In genomic region chr12:68321140-68321539, GRCh38 we compare ENCODE assay signal across 18 cellular contexts.
"Had no signal": no experiment of that assay in that cellular context is flagged by ENCODE, and none has a peak within 500 bp of the region (broad histone marks: within the 10 kb centered on the region; RNA-seq: fewer than 3 reads in every experiment).

No MANE protein-coding gene starts in this region.

- H3K27me3 Mint-ChIP-seq: activated CD4-positive, alpha-beta T cell treated with anti-CD3 and anti-CD28 coated beads for 36 hours; activated naive CD8-positive, alpha-beta T cell treated with anti-CD3 and anti-CD28 coated beads for 36 hours had no signal

- H3K4me1 ChIP-seq: adrenal gland, ascending aorta, foreskin keratinocyte had no signal

- H3K4me3 ChIP-seq: adrenal gland, ascending aorta, tibial nerve had no signal

- H3K27ac Mint-ChIP-seq: activated CD4-positive, alpha-beta T cell treated with anti-CD3 and anti-CD28 coated beads for 36 hours; activated naive CD4-positive, alpha-beta T cell treated with anti-CD3 and anti-CD28 coated beads for 36 hours; activated naive CD8-positive, alpha-beta T cell treated with anti-CD3 and anti-CD28 coated beads for 36 hours had no signal

- H3K4me1 Mint-ChIP-seq: activated CD4-positive, alpha-beta T cell treated with anti-CD3 and anti-CD28 coated beads for 36 hours had no signal

- H3K36me3 ChIP-seq: adrenal gland, brain microvascular endothelial cell had no signal

- H3K9me3 Mint-ChIP-seq: activated naive CD4-positive, alpha-beta T cell treated with anti-CD3 and anti-CD28 coated beads for 36 hours; activated naive CD8-positive, alpha-beta T cell treated with anti-CD3 and anti-CD28 coated beads for 36 hours had no signal

- ATAC-seq: activated CD4-positive, alpha-beta T cell treated with anti-CD3 and anti-CD28 coated beads for 36 hours; foreskin keratinocyte had no signal

- DNase-seq: activated CD4-positive, alpha-beta T cell treated with anti-CD3 and anti-CD28 coated beads for 36 hours; activated CD4-positive, alpha-beta T cell treated with anti-CD3 and anti-CD28 coated beads, Interleukin-2, amount 50 U/mL, for 4 hours; activated CD4-positive, CD25-positive, alpha-beta regulatory T cell; activated CD8-positive, alpha-beta memory T cell treated with anti-CD3 and anti-CD28 coated beads for 24 hours; activated effector memory CD4-positive, alpha-beta T cell treated with anti-CD3 and anti-CD28 coated beads, Interleukin-2, amount 50 U/mL, for 16 hours; activated naive CD4-positive, alpha-beta T cell treated with anti-CD3 and anti-CD28 coated beads for 36 hours; activated naive CD8-positive, alpha-beta T cell treated with anti-CD3 and anti-CD28 coated beads for 36 hours; adrenal gland; brain microvascular endothelial cell; foreskin keratinocyte; glutamatergic neuron; mammary epithelial cell; nucleus accumbens; stimulated activated CD4-positive, alpha-beta T cell treated with anti-CD3 and anti-CD28 coated beads, Interleukin-15, amount 100 ng/mL, for 24 hours; stimulated activated CD4-positive, alpha-beta T cell treated with anti-CD3 and anti-CD28 coated beads, Interleukin-2, amount 100 ng/mL, for 24 hours; stimulated activated naive CD4-positive, alpha-beta T cell had no signal

- H3K9me3 ChIP-seq: ascending aorta, tibial nerve had no signal

- H3K4me3 Mint-ChIP-seq: activated CD4-positive, alpha-beta T cell treated with anti-CD3 and anti-CD28 coated beads for 36 hours; activated naive CD4-positive, alpha-beta T cell treated with anti-CD3 and anti-CD28 coated beads for 36 hours; activated naive CD8-positive, alpha-beta T cell treated with anti-CD3 and anti-CD28 coated beads for 36 hours had no signal

- H3K27ac ChIP-seq: adrenal gland, ascending aorta, brain microvascular endothelial cell, foreskin keratinocyte had no signal

- H3K27me3 ChIP-seq: adrenal gland, ascending aorta, brain microvascular endothelial cell, foreskin keratinocyte, tibial nerve had no signal
